ENCODE assay signal across 2 cellular contexts in the genomic region with DNA sequence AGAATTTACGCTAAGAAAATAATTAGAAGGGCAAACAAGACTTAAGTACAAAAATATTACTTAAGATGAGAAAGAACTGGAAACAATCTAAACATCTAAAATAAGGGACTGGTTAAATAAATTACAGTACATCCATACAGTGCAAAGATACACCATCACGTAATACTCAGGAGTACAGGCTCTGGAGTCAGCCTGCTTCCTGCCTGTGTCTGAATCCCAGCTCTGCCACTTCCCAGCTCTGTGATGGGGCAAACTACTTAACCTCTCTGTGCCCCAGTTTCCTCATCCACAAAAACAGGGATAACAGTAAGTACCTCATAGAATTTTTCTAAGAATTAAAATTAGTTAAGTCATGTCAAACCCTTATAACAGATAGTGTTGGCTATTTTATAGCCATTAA.
TF ChIP-seq lines count a peak whose summit lies in the region.

No MANE protein-coding gene starts in this region.

TF ChIP-seq in SK-N-SH, 30 proteins besides CTCF, POLR2A, EP300 and RAD21:
- TF ChIP-seq CHD2 (IDR thresholded peaks at IDR 0.05; ENCODE audit: low read length, partially characterized antibody) (no peak), RXRA (IDR thresholded peaks at IDR 0.05; ENCODE audit: borderline replicate concordance, low read depth) (no peak), NRF1 (IDR thresholded peaks at IDR 0.05; ENCODE audit: low read depth, low read length) (no peak), GATA2 (CRISPR knock-in tag; IDR thresholded peaks at IDR 0.05) (no peak), GABPA (IDR thresholded peaks at IDR 0.05; ENCODE audit: low read depth) (no peak), FOXM1 (IDR thresholded peaks at IDR 0.05; ENCODE audit: low read depth) (no peak), JUND (IDR thresholded peaks at IDR 0.05) (no peak), FOSL2 (IDR thresholded peaks at IDR 0.05; ENCODE audit: borderline replicate concordance, low read depth) (no peak), FOXJ3 (CRISPR knock-in tag; IDR thresholded peaks at IDR 0.05) (no peak), TCF12 (IDR thresholded peaks at IDR 0.05) (no peak), RCOR1 (IDR thresholded peaks at IDR 0.05; ENCODE audit: low read length) (no peak), SMC3 (IDR thresholded peaks at IDR 0.05; ENCODE audit: low read depth, low read length) (no peak), YY1 (IDR thresholded peaks at IDR 0.05; ENCODE audit: low read depth) (no peak), NFIC (IDR thresholded peaks at IDR 0.05; ENCODE audit: borderline replicate concordance) (no peak), MEF2A (IDR thresholded peaks at IDR 0.05; ENCODE audit: borderline replicate concordance, low read depth) (no peak)
- TF ChIP-seq, protein P1, sequence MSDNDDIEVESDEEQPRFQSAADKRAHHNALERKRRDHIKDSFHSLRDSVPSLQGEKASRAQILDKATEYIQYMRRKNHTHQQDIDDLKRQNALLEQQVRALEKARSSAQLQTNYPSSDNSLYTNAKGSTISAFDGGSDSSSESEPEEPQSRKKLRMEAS (IDR thresholded peaks at IDR 0.05; ENCODE audit: low read depth), result no peak
- TF ChIP-seq, protein P2, sequence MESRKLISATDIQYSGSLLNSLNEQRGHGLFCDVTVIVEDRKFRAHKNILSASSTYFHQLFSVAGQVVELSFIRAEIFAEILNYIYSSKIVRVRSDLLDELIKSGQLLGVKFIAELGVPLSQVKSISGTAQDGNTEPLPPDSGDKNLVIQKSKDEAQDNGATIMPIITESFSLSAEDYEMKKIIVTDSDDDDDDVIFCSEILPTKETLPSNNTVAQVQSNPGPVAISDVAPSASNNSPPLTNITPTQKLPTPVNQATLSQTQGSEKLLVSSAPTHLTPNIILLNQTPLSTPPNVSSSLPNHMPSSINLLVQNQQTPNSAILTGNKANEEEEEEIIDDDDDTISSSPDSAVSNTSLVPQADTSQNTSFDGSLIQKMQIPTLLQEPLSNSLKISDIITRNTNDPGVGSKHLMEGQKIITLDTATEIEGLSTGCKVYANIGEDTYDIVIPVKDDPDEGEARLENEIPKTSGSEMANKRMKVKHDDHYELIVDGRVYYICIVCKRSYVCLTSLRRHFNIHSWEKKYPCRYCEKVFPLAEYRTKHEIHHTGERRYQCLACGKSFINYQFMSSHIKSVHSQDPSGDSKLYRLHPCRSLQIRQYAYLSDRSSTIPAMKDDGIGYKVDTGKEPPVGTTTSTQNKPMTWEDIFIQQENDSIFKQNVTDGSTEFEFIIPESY (IDR thresholded peaks at IDR 0.05; ENCODE audit: borderline replicate concordance, low read depth), result no peak

TF ChIP-seq in SK-N-SH treated with all-trans-retinoic acid at 6 μM for 48 hours, 23 proteins besides CTCF, POLR2A, EP300 and RAD21:
- TF ChIP-seq, protein P3, sequence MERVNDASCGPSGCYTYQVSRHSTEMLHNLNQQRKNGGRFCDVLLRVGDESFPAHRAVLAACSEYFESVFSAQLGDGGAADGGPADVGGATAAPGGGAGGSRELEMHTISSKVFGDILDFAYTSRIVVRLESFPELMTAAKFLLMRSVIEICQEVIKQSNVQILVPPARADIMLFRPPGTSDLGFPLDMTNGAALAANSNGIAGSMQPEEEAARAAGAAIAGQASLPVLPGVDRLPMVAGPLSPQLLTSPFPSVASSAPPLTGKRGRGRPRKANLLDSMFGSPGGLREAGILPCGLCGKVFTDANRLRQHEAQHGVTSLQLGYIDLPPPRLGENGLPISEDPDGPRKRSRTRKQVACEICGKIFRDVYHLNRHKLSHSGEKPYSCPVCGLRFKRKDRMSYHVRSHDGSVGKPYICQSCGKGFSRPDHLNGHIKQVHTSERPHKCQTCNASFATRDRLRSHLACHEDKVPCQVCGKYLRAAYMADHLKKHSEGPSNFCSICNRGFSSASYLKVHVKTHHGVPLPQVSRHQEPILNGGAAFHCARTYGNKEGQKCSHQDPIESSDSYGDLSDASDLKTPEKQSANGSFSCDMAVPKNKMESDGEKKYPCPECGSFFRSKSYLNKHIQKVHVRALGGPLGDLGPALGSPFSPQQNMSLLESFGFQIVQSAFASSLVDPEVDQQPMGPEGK (CRISPR knock-in tag; IDR thresholded peaks at IDR 0.05; ENCODE audit: borderline replicate concordance), result no peak
- TF ChIP-seq ESRRG (CRISPR knock-in tag; IDR thresholded peaks at IDR 0.05), result no peak
- TF ChIP-seq CSDC2 (CRISPR knock-in tag; IDR thresholded peaks at IDR 0.05), result no peak
- no peak for TF ChIP-seq TOX (CRISPR knock-in tag; IDR thresholded peaks at IDR 0.05; ENCODE audit: borderline replicate concordance)
- TF ChIP-seq ZNF70 (CRISPR knock-in tag; IDR thresholded peaks at IDR 0.05), result no peak
- TF ChIP-seq OSR1 (CRISPR knock-in tag; IDR thresholded peaks at IDR 0.05), result no peak
- TF ChIP-seq, protein P4, sequence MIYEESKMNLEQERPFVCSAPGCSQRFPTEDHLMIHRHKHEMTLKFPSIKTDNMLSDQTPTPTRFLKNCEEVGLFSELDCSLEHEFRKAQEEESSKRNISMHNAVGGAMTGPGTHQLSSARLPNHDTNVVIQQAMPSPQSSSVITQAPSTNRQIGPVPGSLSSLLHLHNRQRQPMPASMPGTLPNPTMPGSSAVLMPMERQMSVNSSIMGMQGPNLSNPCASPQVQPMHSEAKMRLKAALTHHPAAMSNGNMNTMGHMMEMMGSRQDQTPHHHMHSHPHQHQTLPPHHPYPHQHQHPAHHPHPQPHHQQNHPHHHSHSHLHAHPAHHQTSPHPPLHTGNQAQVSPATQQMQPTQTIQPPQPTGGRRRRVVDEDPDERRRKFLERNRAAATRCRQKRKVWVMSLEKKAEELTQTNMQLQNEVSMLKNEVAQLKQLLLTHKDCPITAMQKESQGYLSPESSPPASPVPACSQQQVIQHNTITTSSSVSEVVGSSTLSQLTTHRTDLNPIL (CRISPR knock-in tag; IDR thresholded peaks at IDR 0.05; ENCODE audit: low read depth), result no peak
- no peak for TF ChIP-seq ZC3H10 (CRISPR knock-in tag; IDR thresholded peaks at IDR 0.05)
- TF ChIP-seq ARNTL (CRISPR knock-in tag; IDR thresholded peaks at IDR 0.05; ENCODE audit: borderline replicate concordance, low read depth), result no peak
- no peak for TF ChIP-seq GLIS3 (CRISPR knock-in tag; IDR thresholded peaks at IDR 0.05)
- TF ChIP-seq SNAI2 (CRISPR knock-in tag; IDR thresholded peaks at IDR 0.05), result no peak
- TF ChIP-seq, protein P5, sequence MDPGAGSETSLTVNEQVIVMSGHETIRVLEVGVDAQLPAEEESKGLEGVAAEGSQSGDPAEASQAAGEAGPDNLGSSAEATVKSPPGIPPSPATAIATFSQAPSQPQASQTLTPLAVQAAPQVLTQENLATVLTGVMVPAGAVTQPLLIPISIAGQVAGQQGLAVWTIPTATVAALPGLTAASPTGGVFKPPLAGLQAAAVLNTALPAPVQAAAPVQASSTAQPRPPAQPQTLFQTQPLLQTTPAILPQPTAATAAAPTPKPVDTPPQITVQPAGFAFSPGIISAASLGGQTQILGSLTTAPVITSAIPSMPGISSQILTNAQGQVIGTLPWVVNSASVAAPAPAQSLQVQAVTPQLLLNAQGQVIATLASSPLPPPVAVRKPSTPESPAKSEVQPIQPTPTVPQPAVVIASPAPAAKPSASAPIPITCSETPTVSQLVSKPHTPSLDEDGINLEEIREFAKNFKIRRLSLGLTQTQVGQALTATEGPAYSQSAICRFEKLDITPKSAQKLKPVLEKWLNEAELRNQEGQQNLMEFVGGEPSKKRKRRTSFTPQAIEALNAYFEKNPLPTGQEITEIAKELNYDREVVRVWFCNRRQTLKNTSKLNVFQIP (CRISPR knock-in tag; IDR thresholded peaks at IDR 0.05; ENCODE audit: borderline replicate concordance, low read depth), result no peak
- TF ChIP-seq RARB (CRISPR knock-in tag; IDR thresholded peaks at IDR 0.05), result no peak
- TF ChIP-seq ZNF8 (CRISPR knock-in tag; IDR thresholded peaks at IDR 0.05), result no peak
- no peak for TF ChIP-seq PPARA (CRISPR knock-in tag; IDR thresholded peaks at IDR 0.05; ENCODE audit: borderline replicate concordance)
- no peak for TF ChIP-seq ZNF565 (CRISPR knock-in tag; conservative IDR thresholded peaks at IDR 0.05; ENCODE audit: low read depth)
- TF ChIP-seq TCF4 (CRISPR knock-in tag; IDR thresholded peaks at IDR 0.05; ENCODE audit: borderline replicate concordance), result no peak
